28 cellular contexts compared by ENCODE assay signal in the genomic region with DNA sequence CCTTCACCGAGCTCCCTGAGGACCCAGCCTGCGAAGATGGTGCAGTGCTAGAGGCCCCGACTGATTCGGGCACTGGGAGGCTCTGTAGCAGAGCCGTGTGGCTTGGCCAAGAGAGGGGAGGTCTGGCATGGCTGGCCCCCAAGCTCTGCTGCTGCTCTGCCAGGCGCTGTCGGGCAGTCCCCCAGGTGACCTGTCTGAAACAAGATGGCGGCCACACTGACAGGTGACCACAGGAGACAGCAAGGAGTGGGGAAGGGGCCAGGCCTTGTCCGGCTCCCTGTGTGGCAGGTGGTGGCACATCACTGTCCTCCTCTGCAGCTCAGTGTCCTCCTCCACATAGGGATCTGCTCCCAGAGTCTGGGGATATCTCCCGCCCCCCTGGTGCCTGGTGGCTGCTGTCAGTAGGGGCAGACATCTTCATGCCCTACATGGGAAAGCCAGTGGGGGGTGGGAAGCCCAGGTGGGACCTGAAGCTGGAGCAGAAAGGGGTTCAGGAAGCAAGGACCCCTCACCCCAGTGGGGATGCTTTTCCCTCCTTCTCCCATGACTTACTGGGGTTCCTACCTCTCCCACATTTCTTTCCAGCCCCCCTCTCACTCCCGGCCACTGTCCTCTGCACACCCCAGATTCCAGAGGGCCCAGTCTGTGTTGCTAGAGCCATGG. TPM values are rescaled to one million over a fixed set of nuclear protein-coding genes. Genes with fewer than 3 reads are reported as not detected.
"Had no signal": no experiment of that assay in that cellular context is flagged by ENCODE, and none has a peak within 500 bp of the region (broad histone marks: within the 10 kb centered on the region; RNA-seq: fewer than 3 reads in every experiment).

No MANE protein-coding gene starts in this region.

- H3K9ac ChIP-seq: parathyroid adenoma had no signal

- H3K4me1 Mint-ChIP-seq: natural killer cell; stimulated activated memory B cell treated with anti-CD40 and anti-IgM and Interleukin-4, amounts not matched to agents 10 μg/mL and 1 μg/mL and 100 μg/mL, for 72 hours; stimulated activated naive CD8-positive, alpha-beta T cell treated with anti-CD3 and anti-CD28 coated beads, Interleukin-15, amount 100 ng/mL, for 72 hours had no signal

- H2AFZ ChIP-seq: hepatocyte, parathyroid adenoma had no signal

- H3K4me3 ChIP-seq: colonic mucosa, esophagus muscularis mucosa, gastroesophageal sphincter, heart left ventricle, hepatocyte, left ventricle myocardium inferior, lung, sigmoid colon, suprapubic skin, transverse colon, upper lobe of right lung, uterus had no signal

- FAIRE-seq: endothelial cell of umbilical vein, islet of Langerhans had no signal

- H3K4me1 ChIP-seq: colonic mucosa, foreskin keratinocyte, left ventricle myocardium inferior, parathyroid adenoma, sigmoid colon, transverse colon, upper lobe of right lung, uterus had no signal

- DNase-seq: colonic mucosa; effector CD8-positive, alpha-beta T cell; foreskin keratinocyte; kidney glomerular epithelial cell; left colon; left ventricle myocardium inferior; natural killer cell; sigmoid colon; stimulated activated CD4-positive, alpha-beta T cell treated with anti-CD3 and anti-CD28 coated beads, Interleukin-4, amount 100 ng/mL, for 4 hours; stimulated activated naive CD8-positive, alpha-beta T cell treated with anti-CD3 and anti-CD28 coated beads, Interleukin-15, amount 100 ng/mL, for 72 hours; transverse colon; upper lobe of right lung; uterus had no signal

- H3K9me3 Mint-ChIP-seq: dendritic cell treated with granulocyte-macrophage colony-stimulating factor and Interleukin-4, amounts not matched to agents 40 ng/mL and 50 ng/mL, for 4 days; natural killer cell had no signal

- H3K4me3 Mint-ChIP-seq: dendritic cell treated with granulocyte-macrophage colony-stimulating factor and Interleukin-4, amounts not matched to agents 40 ng/mL and 50 ng/mL, for 4 days; memory B cell; natural killer cell; stimulated activated memory B cell treated with anti-CD40 and anti-IgM and Interleukin-4, amounts not matched to agents 10 μg/mL and 1 μg/mL and 100 μg/mL, for 72 hours; stimulated activated naive CD8-positive, alpha-beta T cell treated with anti-CD3 and anti-CD28 coated beads, Interleukin-15, amount 100 ng/mL, for 72 hours had no signal

- H3K79me2 ChIP-seq: hepatocyte, parathyroid adenoma had no signal

- H3K27ac ChIP-seq: colonic mucosa, esophagus muscularis mucosa, foreskin keratinocyte, gastroesophageal sphincter, heart left ventricle, hepatocyte, left ventricle myocardium inferior, neutrophil, parathyroid adenoma, sigmoid colon, suprapubic skin, transverse colon, upper lobe of right lung, uterus had no signal

- H3K36me3 Mint-ChIP-seq: natural killer cell; stimulated activated memory B cell treated with anti-CD40 and anti-IgM and Interleukin-4, amounts not matched to agents 10 μg/mL and 1 μg/mL and 100 μg/mL, for 72 hours had no signal

- H3K9me3 ChIP-seq: colonic mucosa, esophagus muscularis mucosa, gastroesophageal sphincter, neutrophil, sigmoid colon, suprapubic skin, transverse colon, upper lobe of right lung, uterus had no signal

- ATAC-seq: foreskin keratinocyte; gastroesophageal sphincter; heart left ventricle; left colon; natural killer cell; stimulated activated memory B cell treated with anti-CD40 and anti-IgM and Interleukin-4, amounts not matched to agents 10 μg/mL and 1 μg/mL and 100 μg/mL, for 72 hours; stimulated activated naive CD8-positive, alpha-beta T cell treated with anti-CD3 and anti-CD28 coated beads, Interleukin-15, amount 100 ng/mL, for 72 hours; upper lobe of right lung had no signal

- H3K36me3 ChIP-seq: colonic mucosa, esophagus muscularis mucosa, gastroesophageal sphincter, heart left ventricle, left ventricle myocardium inferior, neutrophil, sigmoid colon, suprapubic skin, transverse colon, upper lobe of right lung, uterus had no signal

- H3K4me2 ChIP-seq: hepatocyte had no signal

- H3K27me3 ChIP-seq: colonic mucosa, esophagus muscularis mucosa, heart left ventricle, hepatocyte, neutrophil, transverse colon, upper lobe of right lung, uterus had no signal

- H3K27ac Mint-ChIP-seq: dendritic cell treated with granulocyte-macrophage colony-stimulating factor and Interleukin-4, amounts not matched to agents 40 ng/mL and 50 ng/mL, for 4 days; memory B cell; natural killer cell; progenitor cell of endocrine pancreas; stimulated activated memory B cell treated with anti-CD40 and anti-IgM and Interleukin-4, amounts not matched to agents 10 μg/mL and 1 μg/mL and 100 μg/mL, for 72 hours had no signal

RNA-seq across cellular contexts. Expression of gene WNT11, which starts 40.1 kb away (rescaled TPM):
- total RNA-seq: endothelial cell of umbilical vein, epithelial cell of proximal tubule had no signal
- polyA plus RNA-seq: endothelial cell of umbilical vein had no signal
